In the genomic region with DNA sequence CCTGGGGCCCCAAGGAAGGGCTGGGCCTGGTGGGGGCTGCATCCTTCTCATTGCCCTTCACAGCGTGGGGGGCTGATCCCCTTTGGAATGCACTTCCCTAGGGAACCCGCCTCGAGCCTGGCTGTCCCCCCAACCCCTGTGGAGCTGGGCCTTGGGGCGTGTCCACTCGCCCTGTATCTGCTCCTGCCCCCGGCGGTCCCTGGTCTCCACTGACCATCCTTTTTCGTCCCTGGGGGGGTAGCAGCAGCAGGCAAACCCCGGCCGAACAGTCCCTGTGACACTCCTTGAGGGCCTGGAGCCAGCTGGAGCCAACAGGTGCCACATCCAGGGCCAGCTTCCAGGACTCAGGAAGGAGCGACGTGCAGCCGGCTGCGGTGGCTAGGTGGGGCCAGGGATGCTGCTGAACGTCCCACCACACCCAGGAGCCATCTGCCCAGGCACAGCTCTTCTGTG, we compare ENCODE assay signal across 15 cellular contexts. TPM values are rescaled to one million over a fixed set of nuclear protein-coding genes. Genes with fewer than 3 reads are reported as not detected.
DNase-seq lines count a peak whose midpoint lies in the region; TF ChIP-seq lines count a peak whose summit lies in the region.
"Had no signal": no experiment of that assay in that cellular context is flagged by ENCODE, and none has a peak within 500 bp of the region (broad histone marks: within the 10 kb centered on the region; RNA-seq: fewer than 3 reads in every experiment).

No MANE protein-coding gene starts in this region.

- no peak overlapping the region for H3K4me3 ChIP-seq in lower leg skin (ENCODE audit: low read depth, poor library complexity, severe bottlenecking)
- H3K4me3 ChIP-seq in CD8-positive, alpha-beta memory T cell (ENCODE audit: low read length) = no peak overlapping the region

- peaks cover 42% of the 10 kb centered on the region for H3K4me1 ChIP-seq in CD8-positive, alpha-beta memory T cell (ENCODE audit: insufficient read depth, low read length)

- H3K27me3 Mint-ChIP-seq in CD8-positive, alpha-beta memory T cell = no peaks in the 10 kb centered on the region
- H3K27me3 Mint-ChIP-seq: activated T-helper 17 cell treated with anti-CD3 and anti-CD28 coated beads, Interleukin-2, amount 50 U/mL, for 72 hours; T-helper 17 cell had no signal

- no peaks in the 10 kb centered on the region for H3K36me3 ChIP-seq in CD8-positive, alpha-beta memory T cell (ENCODE audit: insufficient read depth, low read length)

- no peak overlapping the region for H3K4me3 Mint-ChIP-seq in CD8-positive, alpha-beta memory T cell
- H3K4me3 Mint-ChIP-seq: activated T-helper 17 cell treated with anti-CD3 and anti-CD28 coated beads, Interleukin-2, amount 50 U/mL, for 72 hours had no signal

- no peaks in the 10 kb centered on the region for H3K9me3 ChIP-seq in CD8-positive, alpha-beta memory T cell (ENCODE audit: low read length)
- H3K9me3 ChIP-seq: Caco-2 had no signal

- WGBS in lower leg skin, 2 donors = 33 to 38% methylated on average over 8 to 15 of the region's 15 CpGs

- H3K4me1 Mint-ChIP-seq in CD8-positive, alpha-beta memory T cell = peaks cover 37 to 66% (median 41%) of the 10 kb centered on the region in 3 donors

- no peaks in the 10 kb centered on the region for H3K9me3 Mint-ChIP-seq in CD8-positive, alpha-beta memory T cell
- H3K9me3 Mint-ChIP-seq: activated T-helper 17 cell treated with anti-CD3 and anti-CD28 coated beads, Interleukin-2, amount 50 U/mL, for 72 hours had no signal

- TF ChIP-seq CTCF in lower leg skin (IDR thresholded peaks at IDR 0.05) = no peak

- POLR2A ChIA-PET in CD8-positive, alpha-beta memory T cell (lab: Charles Lee) = interaction anchor here (1.1 to 3.6 kb wide), 2 partner anchors 9 to 12 kb away, joined by 5 to 20 read pairs; a partner anchor contains a TSS

- TF ChIP-seq POLR2A in GM19193 (IDR thresholded peaks at IDR 0.05; ENCODE audit: extremely low read depth, insufficient read depth, insufficient read length) = peak; percentile 14
- no peak for TF ChIP-seq POLR2A in lower leg skin (IDR thresholded peaks at IDR 0.05)

- H3K27ac Mint-ChIP-seq in CD8-positive, alpha-beta memory T cell = peak overlapping the region in 1 of 8 donors; percentile 9
- H3K27ac Mint-ChIP-seq: activated T-helper 17 cell treated with anti-CD3 and anti-CD28 coated beads, Interleukin-2, amount 50 U/mL, for 72 hours; T-helper 17 cell had no signal

- intact Hi-C loops in lower leg skin (cut with DNase I; ENCODE audit: low total_unique reads) = no loop called here

- no peak overlapping the region for H3K27ac ChIP-seq in CD8-positive, alpha-beta memory T cell (ENCODE audit: low read depth, low read length)
- H3K27ac ChIP-seq: 22Rv1 had no signal

- no peaks in the 10 kb centered on the region for H3K36me3 Mint-ChIP-seq in CD8-positive, alpha-beta memory T cell

- H3K27me3 ChIP-seq in CD8-positive, alpha-beta memory T cell (ENCODE audit: insufficient read depth, low read length, poor library complexity, severe bottlenecking) = no peaks in the 10 kb centered on the region

- CTCF ChIA-PET in CD8-positive, alpha-beta memory T cell (lab: Charles Lee) = interaction anchor here (0.7 to 9.1 kb wide), 8 partner anchors 8 to 899 kb away, joined by 3 to 90 read pairs (median 4); a partner anchor contains a TSS

- DNase-seq in DMS 273 (lab: John Stamatoyannopoulos, UW; ENCODE audit: unreplicated experiment) = peak; percentile 62
- DNase-seq in DMS 273 treated with DMSO at 0.1 percent for 48 hours (lab: John Stamatoyannopoulos, UW) = no peak
- peak; percentile 96 to 97 for DNase-seq in NCI-H524 (lab: John Stamatoyannopoulos, UW)
- peak; percentile 55 to 87 for DNase-seq in lower leg skin (ENCODE audit: low spot score in 2 of 2)
- DNase-seq in CD8-positive, alpha-beta memory T cell = no peak
- no peak for DNase-seq in pons (ENCODE audit: low spot score)
- DNase-seq in activated CD4-positive, alpha-beta T cell treated with anti-CD3 and anti-CD28 coated beads for 4 hours = no peak
- DNase-seq: Caco-2, NCI-H1048, occipital lobe, T-helper 17 cell had no signal

RNA-seq across cellular contexts. Expression of a gene that starts 9.4 kb away (rescaled TPM):
- total RNA-seq in lower leg skin = 1 to 10 TPM in 3 of 4 donors, under 1 TPM in 1; 0.84 to 1.3 (median 1.1) TPM
- total RNA-seq in CD8-positive, alpha-beta memory T cell = 10 to 100 TPM; 51.3 to 52.0 TPM
- 34.9 TPM for polyA plus RNA-seq in CD8-positive, alpha-beta memory T cell
- total RNA-seq: Caco-2 had no signal
- polyA plus RNA-seq: fibroblast of lung had no signal

RNA-seq across cellular contexts. Expression of a gene that starts 53.7 kb away (rescaled TPM):
- 10 to 100 TPM; 39.3 to 45.7 (median 41.5) TPM for total RNA-seq in lower leg skin
- total RNA-seq in CD8-positive, alpha-beta memory T cell = 10 to 100 TPM; 73.0 to 76.7 TPM
- polyA plus RNA-seq in CD8-positive, alpha-beta memory T cell = 23.8 TPM

Comparison
In these comparisons a context has a peak if more than half of its experiments do, and no peak if none do; other contexts are left out.
1. DNase-seq: peak in DMS 273 (single experiment), NCI-H524 (2 of 2) and lower leg skin (2 of 2); none in DMS 273 treated with DMSO at 0.1 percent for 48 hours (single experiment), CD8-positive, alpha-beta memory T cell (0 of 5), pons (single experiment) and activated CD4-positive, alpha-beta T cell treated with anti-CD3 and anti-CD28 coated beads for 4 hours (0 of 2).
2. RNA of a gene that starts 9.4 kb away (total RNA-seq): 51.3 to 52.0 TPM in CD8-positive, alpha-beta memory T cell; 0.84 to 1.3 TPM in lower leg skin; every median in the first group is over 10 times any median in the second.